Comparison of ENCODE assay signal across 8 cellular contexts in the genomic region with DNA sequence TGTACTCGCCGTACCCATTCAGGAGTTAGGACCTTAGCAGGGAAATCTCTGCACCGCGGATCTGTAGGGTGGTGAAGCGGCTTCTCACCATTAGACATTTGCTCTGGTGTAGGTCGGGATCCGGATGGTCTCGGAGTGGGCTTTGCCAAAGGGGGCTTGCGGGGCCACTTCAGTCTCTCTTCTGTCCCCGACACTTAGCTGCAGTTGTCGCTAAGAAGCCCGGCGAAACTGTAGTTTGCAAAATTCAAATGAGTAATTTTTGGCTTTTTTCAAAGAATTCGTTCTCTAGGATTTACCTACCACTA. TPM values are rescaled to one million over a fixed set of nuclear protein-coding genes. Genes with fewer than 3 reads are reported as not detected.
DNase-seq lines count a peak whose midpoint lies in the region; ATAC-seq and TF ChIP-seq lines count a peak whose summit lies in the region.

No MANE protein-coding gene starts in this region.

- H3K4me3 ChIP-seq in testis: peak overlapping the region; percentile 72 to 83

- no peak for ATAC-seq in HG02610 (IDR thresholded peaks at IDR 0.05; ENCODE audit: unreplicated experiment)

- H3K27me3 ChIP-seq in testis: no peaks in the 10 kb centered on the region

- peak overlapping the region; percentile 90 for H3K4me3 Mint-ChIP-seq in T-helper 2 cell treated with Interferon-gamma antibody and Interleukin-4, amounts not matched to agents 5 μg/mL and 100 μg/mL, for 36 hours
- H3K4me3 Mint-ChIP-seq in activated T-helper 1 cell treated with anti-CD3 and anti-CD28 coated beads, Interleukin-12 subunit alpha, Interleukin-12 subunit beta, Interleukin-2, Interleukin-4 antibody, amounts not matched to agents 30 ng/mL and 10 ng/mL and 1 ng/mL, durations not matched to agents 14 hours and 24 hours and 36 hours: peak overlapping the region; percentile 95
- peak overlapping the region; percentile 95 to 99 (median 98) for H3K4me3 Mint-ChIP-seq in immature natural killer cell

- no peak for TF ChIP-seq POLR2A in testis (IDR thresholded peaks at IDR 0.05)

- no peak for DNase-seq in T-helper 2 cell treated with Interferon-gamma antibody and Interleukin-4, amounts not matched to agents 5 μg/mL and 100 μg/mL, for 36 hours (ENCODE audit: low spot score)
- DNase-seq in T-helper 2 cell (no peak), immature natural killer cell (no peak), testis (no peak), Kasumi-1 (lab: John Stamatoyannopoulos, UW) (no peak), DMS 273 (lab: John Stamatoyannopoulos, UW; ENCODE audit: unreplicated experiment) (no peak)
- DNase-seq in activated T-helper 1 cell treated with anti-CD3 and anti-CD28 coated beads, Interleukin-12 subunit alpha, Interleukin-12 subunit beta, Interleukin-2, Interleukin-4 antibody, amounts not matched to agents 30 ng/mL and 10 ng/mL and 1 ng/mL, durations not matched to agents 14 hours and 24 hours and 36 hours (ENCODE audit: low spot score): no peak

- no peaks in the 10 kb centered on the region for H3K27me3 Mint-ChIP-seq in T-helper 2 cell treated with Interferon-gamma antibody and Interleukin-4, amounts not matched to agents 5 μg/mL and 100 μg/mL, for 36 hours (ENCODE audit: low read depth)
- no peaks in the 10 kb centered on the region for H3K27me3 Mint-ChIP-seq in activated T-helper 1 cell treated with anti-CD3 and anti-CD28 coated beads, Interleukin-12 subunit alpha, Interleukin-12 subunit beta, Interleukin-2, Interleukin-4 antibody, amounts not matched to agents 30 ng/mL and 10 ng/mL and 1 ng/mL, durations not matched to agents 14 hours and 24 hours and 36 hours (ENCODE audit: insufficient read depth)
- H3K27me3 Mint-ChIP-seq in immature natural killer cell (ENCODE audit: low read depth in 3 of 3): peaks cover 3 to 11% (median 10%) of the 10 kb centered on the region in 3 donors

- no peaks in the 10 kb centered on the region for H3K9me3 ChIP-seq in testis

- peaks cover 46% of the 10 kb centered on the region for H3K4me1 Mint-ChIP-seq in T-helper 2 cell treated with Interferon-gamma antibody and Interleukin-4, amounts not matched to agents 5 μg/mL and 100 μg/mL, for 36 hours (ENCODE audit: low read depth)
- H3K4me1 Mint-ChIP-seq in activated T-helper 1 cell treated with anti-CD3 and anti-CD28 coated beads, Interleukin-12 subunit alpha, Interleukin-12 subunit beta, Interleukin-2, Interleukin-4 antibody, amounts not matched to agents 30 ng/mL and 10 ng/mL and 1 ng/mL, durations not matched to agents 14 hours and 24 hours and 36 hours (ENCODE audit: low read depth): peaks cover 33% of the 10 kb centered on the region
- peaks cover 29% of the 10 kb centered on the region in 2 donors for H3K4me1 Mint-ChIP-seq in immature natural killer cell

- 1 to 2% methylated on average over 10 to 14 of the region's 14 CpGs for WGBS in testis, 2 donors

- peaks cover 8% of the 10 kb centered on the region for H3K4me1 ChIP-seq in testis

- no peak for TF ChIP-seq CTCF in testis (IDR thresholded peaks at IDR 0.05)

- H3K27ac Mint-ChIP-seq in T-helper 2 cell treated with Interferon-gamma antibody and Interleukin-4, amounts not matched to agents 5 μg/mL and 100 μg/mL, for 36 hours: peak overlapping the region; percentile 95
- peak overlapping the region; percentile 98 for H3K27ac Mint-ChIP-seq in activated T-helper 1 cell treated with anti-CD3 and anti-CD28 coated beads, Interleukin-12 subunit alpha, Interleukin-12 subunit beta, Interleukin-2, Interleukin-4 antibody, amounts not matched to agents 30 ng/mL and 10 ng/mL and 1 ng/mL, durations not matched to agents 14 hours and 24 hours and 36 hours
- H3K27ac Mint-ChIP-seq in immature natural killer cell: peak overlapping the region; percentile 94 to 99 (median 98)

- peak overlapping the region; percentile 48 to 88 for H3K27ac ChIP-seq in testis

- intact Hi-C loops in activated T-helper 1 cell treated with anti-CD3 and anti-CD28 coated beads, Interleukin-12 subunit alpha, Interleukin-12 subunit beta, Interleukin-2, Interleukin-4 antibody, amounts not matched to agents 30 ng/mL and 10 ng/mL and 1 ng/mL, durations not matched to agents 14 hours and 24 hours and 36 hours (cut with micrococcal nuclease): loop anchor here (1.0 to 10.0 kb wide), 9 partner anchors 17 to 1225 kb away; a partner anchor contains a TSS
- intact Hi-C loops in testis (cut with DNase I; ENCODE audit: low total_unique reads): no loop called here

- no peaks in the 10 kb centered on the region for H3K36me3 ChIP-seq in testis (ENCODE audit: low read depth, missing control alignments)

- no peaks in the 10 kb centered on the region for H3K9me3 Mint-ChIP-seq in T-helper 2 cell treated with Interferon-gamma antibody and Interleukin-4, amounts not matched to agents 5 μg/mL and 100 μg/mL, for 36 hours
- no peaks in the 10 kb centered on the region for H3K9me3 Mint-ChIP-seq in activated T-helper 1 cell treated with anti-CD3 and anti-CD28 coated beads, Interleukin-12 subunit alpha, Interleukin-12 subunit beta, Interleukin-2, Interleukin-4 antibody, amounts not matched to agents 30 ng/mL and 10 ng/mL and 1 ng/mL, durations not matched to agents 14 hours and 24 hours and 36 hours
- no peaks in the 10 kb centered on the region for H3K9me3 Mint-ChIP-seq in immature natural killer cell

- peaks cover 18% of the 10 kb centered on the region for H3K36me3 Mint-ChIP-seq in T-helper 2 cell treated with Interferon-gamma antibody and Interleukin-4, amounts not matched to agents 5 μg/mL and 100 μg/mL, for 36 hours (ENCODE audit: low read depth)
- peaks cover 7% of the 10 kb centered on the region for H3K36me3 Mint-ChIP-seq in activated T-helper 1 cell treated with anti-CD3 and anti-CD28 coated beads, Interleukin-12 subunit alpha, Interleukin-12 subunit beta, Interleukin-2, Interleukin-4 antibody, amounts not matched to agents 30 ng/mL and 10 ng/mL and 1 ng/mL, durations not matched to agents 14 hours and 24 hours and 36 hours (ENCODE audit: low read depth)
- H3K36me3 Mint-ChIP-seq in immature natural killer cell: peaks cover 0 to 3% (median 0%) of the 10 kb centered on the region in 3 donors

RNA-seq across cellular contexts. Expression of a gene that starts 0.4 kb away (rescaled TPM):
- total RNA-seq in activated T-helper 1 cell treated with anti-CD3 and anti-CD28 coated beads, Interleukin-12 subunit alpha, Interleukin-12 subunit beta, Interleukin-2, Interleukin-4 antibody, amounts not matched to agents 30 ng/mL and 10 ng/mL and 1 ng/mL, durations not matched to agents 14 hours and 24 hours and 36 hours: 18.6 and 21.9 TPM in 2 replicates
- polyA plus RNA-seq in immature natural killer cell: 1 to 10 TPM; 6.8 to 9.9 (median 7.8) TPM
- 1 to 10 TPM; 9.1 to 9.2 TPM for total RNA-seq in testis
- 13.3 TPM for polyA plus RNA-seq in testis (ENCODE audit: insufficient read depth, low read depth, low replicate concordance)

RNA-seq across cellular contexts. Expression of a gene that starts 0.5 kb away (rescaled TPM):
- 6.4 and 6.8 TPM in 2 replicates for total RNA-seq in activated T-helper 1 cell treated with anti-CD3 and anti-CD28 coated beads, Interleukin-12 subunit alpha, Interleukin-12 subunit beta, Interleukin-2, Interleukin-4 antibody, amounts not matched to agents 30 ng/mL and 10 ng/mL and 1 ng/mL, durations not matched to agents 14 hours and 24 hours and 36 hours
- polyA plus RNA-seq in immature natural killer cell: 1 to 10 TPM; 1.7 to 6.0 (median 5.0) TPM
- 1 to 10 TPM; 9.8 to 9.9 TPM for total RNA-seq in testis
- 9.9 TPM for polyA plus RNA-seq in testis (ENCODE audit: insufficient read depth, low read depth, low replicate concordance)
